In genomic region chr2:27073782-27074181, GRCh38 we compare ENCODE assay signal across 11 cellular contexts. TPM values are rescaled to one million over a fixed set of nuclear protein-coding genes. Genes with fewer than 3 reads are reported as not detected.
DNase-seq lines count a peak whose midpoint lies in the region; ATAC-seq and TF ChIP-seq lines count a peak whose summit lies in the region.
"Had no signal": no experiment of that assay in that cellular context is flagged by ENCODE, and none has a peak within 500 bp of the region (broad histone marks: within the 10 kb centered on the region; RNA-seq: fewer than 3 reads in every experiment).

No MANE protein-coding gene starts in this region.

- peaks cover 67% of the 10 kb centered on the region for H3K4me1 ChIP-seq in lower lobe of right lung
- H3K4me1 ChIP-seq in stomach: peaks cover 28 to 83% (median 66%) of the 10 kb centered on the region in 4 donors

- 26 to 49% (median 40%) methylated on average over 2 of the region's 2 CpGs for WGBS in stomach, 5 donors

- H3K4me3 Mint-ChIP-seq in activated CD4-positive, alpha-beta T cell treated with anti-CD3 and anti-CD28 coated beads for 36 hours: no peak overlapping the region
- H3K4me3 Mint-ChIP-seq in activated CD8-positive, alpha-beta T cell treated with anti-CD3 and anti-CD28 coated beads for 36 hours: no peak overlapping the region
- no peak overlapping the region for H3K4me3 Mint-ChIP-seq in chondrocyte (ENCODE audit: unreplicated experiment)

- no peaks in the 10 kb centered on the region for H3K9me3 ChIP-seq in lower lobe of right lung
- H3K9me3 ChIP-seq in stomach: no peaks in the 10 kb centered on the region
- H3K9me3 ChIP-seq: mucosa of descending colon had no signal

- CTCF ChIA-PET in activated CD4-positive, alpha-beta T cell treated with anti-CD3 and anti-CD28 coated beads for 36 hours (lab: Charles Lee): interaction anchor here (0.7 to 1.9 kb wide), 4 partner anchors 13 to 77 kb away, joined by 3 to 14 read pairs (median 3); partner anchors contain the start of gene KHK
- CTCF ChIA-PET in activated CD8-positive, alpha-beta T cell treated with anti-CD3 and anti-CD28 coated beads for 36 hours (lab: Charles Lee): interaction anchor here (0.6 to 4.9 kb wide), 6 partner anchors 8 to 1943 kb away, joined by 3 to 32 read pairs (median 4); partner anchors contain the start of genes AGBL5 and KHK

- H3K27me3 Mint-ChIP-seq in activated CD4-positive, alpha-beta T cell treated with anti-CD3 and anti-CD28 coated beads for 36 hours: no peaks in the 10 kb centered on the region
- no peaks in the 10 kb centered on the region for H3K27me3 Mint-ChIP-seq in activated CD8-positive, alpha-beta T cell treated with anti-CD3 and anti-CD28 coated beads for 36 hours
- H3K27me3 Mint-ChIP-seq in chondrocyte (ENCODE audit: low read depth): no peaks in the 10 kb centered on the region

- no peak for TF ChIP-seq EP300 in stomach (IDR thresholded peaks at IDR 0.05)

- DNase-seq in activated CD4-positive, alpha-beta T cell treated with anti-CD3 and anti-CD28 coated beads for 36 hours: no peak
- no peak for DNase-seq in activated CD4-positive, alpha-beta T cell treated with anti-CD3 and anti-CD28 coated beads, Interleukin-2, amount 50 U/mL, for 1 hour
- DNase-seq in activated CD8-positive, alpha-beta T cell treated with anti-CD3 and anti-CD28 coated beads for 36 hours: no peak
- DNase-seq in lower lobe of right lung: no peak
- no peak for DNase-seq in stomach
- DNase-seq in chondrocyte (ENCODE audit: low spot score): no peak
- no peak for DNase-seq in stimulated activated naive CD4-positive, alpha-beta T cell (lab: John Stamatoyannopoulos, UW)
- DNase-seq: DMS53, NCI-H1436 had no signal

- H3K27ac Mint-ChIP-seq in activated CD4-positive, alpha-beta T cell treated with anti-CD3 and anti-CD28 coated beads for 36 hours: peak overlapping the region; percentile 70
- peak overlapping the region; percentile 26 for H3K27ac Mint-ChIP-seq in activated CD8-positive, alpha-beta T cell treated with anti-CD3 and anti-CD28 coated beads for 36 hours
- no peak overlapping the region for H3K27ac Mint-ChIP-seq in chondrocyte (ENCODE audit: unreplicated experiment)

- H3K36me3 Mint-ChIP-seq in activated CD4-positive, alpha-beta T cell treated with anti-CD3 and anti-CD28 coated beads for 36 hours (ENCODE audit: low read depth): peaks cover 21% of the 10 kb centered on the region
- H3K36me3 Mint-ChIP-seq in activated CD8-positive, alpha-beta T cell treated with anti-CD3 and anti-CD28 coated beads for 36 hours (ENCODE audit: low read depth): peaks cover 17% of the 10 kb centered on the region
- H3K36me3 Mint-ChIP-seq in chondrocyte (ENCODE audit: low read depth): peaks cover 11% of the 10 kb centered on the region

- peak overlapping the region; percentile 7 for H3K27ac ChIP-seq in lower lobe of right lung
- H3K27ac ChIP-seq in stomach: peak overlapping the region; percentile 20 to 94 (median 92)

- TF ChIP-seq POLR2A in stomach (IDR thresholded peaks at IDR 0.05): no peak

- no peaks in the 10 kb centered on the region for H3K27me3 ChIP-seq in lower lobe of right lung (ENCODE audit: low read depth)
- H3K27me3 ChIP-seq in stomach: peaks cover 0 to 2% (median 0%) of the 10 kb centered on the region in 3 donors

- ATAC-seq in activated CD4-positive, alpha-beta T cell treated with anti-CD3 and anti-CD28 coated beads for 36 hours: no peak
- ATAC-seq in activated CD8-positive, alpha-beta T cell treated with anti-CD3 and anti-CD28 coated beads for 36 hours: no peak
- ATAC-seq in lower lobe of right lung (no peak), HG03139 (IDR thresholded peaks at IDR 0.05; ENCODE audit: unreplicated experiment) (no peak)
- ATAC-seq: mucosa of descending colon had no signal

- intact Hi-C loops in activated CD4-positive, alpha-beta T cell treated with anti-CD3 and anti-CD28 coated beads for 36 hours (cut with DNase I, micrococcal nuclease): loop anchor here in 1 of 2 experiments (5.0 to 10.0 kb wide), 2 partner anchors 726 to 1399 kb away; partner anchors contain the start of genes ADGRF3, DTNB and SELENOI
- intact Hi-C loops in activated CD8-positive, alpha-beta T cell treated with anti-CD3 and anti-CD28 coated beads for 36 hours (cut with micrococcal nuclease): no loop called here
- intact Hi-C loops in lower lobe of right lung (cut with DNase I): no loop called here
- intact Hi-C loops in stomach (cut with DNase I; ENCODE audit: low total_unique reads): no loop called here

- peaks cover 12% of the 10 kb centered on the region for H3K36me3 ChIP-seq in lower lobe of right lung
- H3K36me3 ChIP-seq in stomach: peaks cover 0 to 14% (median 11%) of the 10 kb centered on the region in 4 donors

- POLR2A ChIA-PET in activated CD4-positive, alpha-beta T cell treated with anti-CD3 and anti-CD28 coated beads for 36 hours (lab: Charles Lee): no interaction called here
- POLR2A ChIA-PET in activated CD8-positive, alpha-beta T cell treated with anti-CD3 and anti-CD28 coated beads for 36 hours (lab: Charles Lee): interaction anchor here (0.6 to 5.3 kb wide), 6 partner anchors 10 to 307 kb away, joined by 3 to 40 read pairs (median 6); partner anchors contain the start of genes AGBL5 and ZNF513

- peaks cover 67% of the 10 kb centered on the region for H3K4me1 Mint-ChIP-seq in activated CD4-positive, alpha-beta T cell treated with anti-CD3 and anti-CD28 coated beads for 36 hours
- peaks cover 62% of the 10 kb centered on the region for H3K4me1 Mint-ChIP-seq in activated CD8-positive, alpha-beta T cell treated with anti-CD3 and anti-CD28 coated beads for 36 hours (ENCODE audit: low read depth)
- H3K4me1 Mint-ChIP-seq in chondrocyte (ENCODE audit: low read depth): peaks cover 79% of the 10 kb centered on the region

- no peaks in the 10 kb centered on the region for H3K9me3 Mint-ChIP-seq in activated CD4-positive, alpha-beta T cell treated with anti-CD3 and anti-CD28 coated beads for 36 hours (ENCODE audit: low read depth)
- no peaks in the 10 kb centered on the region for H3K9me3 Mint-ChIP-seq in activated CD8-positive, alpha-beta T cell treated with anti-CD3 and anti-CD28 coated beads for 36 hours
- no peaks in the 10 kb centered on the region for H3K9me3 Mint-ChIP-seq in chondrocyte (ENCODE audit: low read depth)

- TF ChIP-seq CTCF in activated CD8-positive, alpha-beta T cell treated with anti-CD3 and anti-CD28 coated beads for 36 hours (IDR thresholded peaks at IDR 0.05): no peak
- TF ChIP-seq CTCF in lower lobe of right lung (IDR thresholded peaks at IDR 0.05): no peak
- no peak for TF ChIP-seq CTCF in stomach (IDR thresholded peaks at IDR 0.05)
- TF ChIP-seq CTCF in chondrocyte (IDR thresholded peaks at IDR 0.05): no peak

- H3K4me3 ChIP-seq in lower lobe of right lung: no peak overlapping the region
- no peak overlapping the region for H3K4me3 ChIP-seq in stomach
- H3K4me3 ChIP-seq: mucosa of descending colon had no signal

RNA-seq across cellular contexts. Expression of gene OST4, which starts 2.3 kb away (rescaled TPM):
- total RNA-seq in activated CD4-positive, alpha-beta T cell treated with anti-CD3 and anti-CD28 coated beads for 36 hours: 100 to 1,000 TPM; 305 to 406 TPM
- total RNA-seq in activated CD8-positive, alpha-beta T cell treated with anti-CD3 and anti-CD28 coated beads for 36 hours: 100 to 1,000 TPM; 257 to 262 TPM
- 243 TPM for total RNA-seq in lower lobe of right lung
- total RNA-seq in stomach: 100 to 1,000 TPM in 4 of 5 donors, 10 to 100 TPM in 1; 16.8 to 281 (median 134) TPM
- polyA plus RNA-seq in stomach: 100 to 1,000 TPM; 421 to 610 (median 506) TPM
- total RNA-seq in chondrocyte: 473 to 494 TPM (median 478 TPM) in 3 replicates

RNA-seq across cellular contexts. Expression of gene EMILIN1, which starts 4.6 kb away (rescaled TPM):
- total RNA-seq in activated CD4-positive, alpha-beta T cell treated with anti-CD3 and anti-CD28 coated beads for 36 hours: under 1 TPM; 0.40 to 0.46 TPM
- under 1 TPM; 0.61 to 0.63 TPM for total RNA-seq in activated CD8-positive, alpha-beta T cell treated with anti-CD3 and anti-CD28 coated beads for 36 hours
- total RNA-seq in lower lobe of right lung: 56.3 TPM
- total RNA-seq in stomach: 100 to 1,000 TPM in 2 of 5 donors, 10 to 100 TPM in 3; 17.5 to 208 (median 89.2) TPM
- 10 to 100 TPM; 19.6 to 53.1 (median 31.1) TPM for polyA plus RNA-seq in stomach
- total RNA-seq in chondrocyte: 180 to 235 TPM (median 182 TPM) in 3 replicates

RNA-seq across cellular contexts. Expression of gene KHK, which starts 12.8 kb away (rescaled TPM):
- total RNA-seq in activated CD4-positive, alpha-beta T cell treated with anti-CD3 and anti-CD28 coated beads for 36 hours: 10 to 100 TPM; 10.6 to 12.7 TPM
- 1 to 10 TPM; 6.7 to 9.5 TPM for total RNA-seq in activated CD8-positive, alpha-beta T cell treated with anti-CD3 and anti-CD28 coated beads for 36 hours
- total RNA-seq in lower lobe of right lung (5.1 TPM), stomach (10 to 100 TPM in 1 of 5 donors, 1 to 10 TPM in 3, not detected in 1; 1.3 to 18.2 (median 3.0) TPM), chondrocyte (1.2 to 1.9 TPM (median 1.3 TPM) in 3 replicates)
- polyA plus RNA-seq in stomach: 1 to 10 TPM; 3.5 to 5.9 (median 4.2) TPM

RNA-seq across cellular contexts. Expression of gene AGBL5, which starts 22.3 kb away (rescaled TPM):
- 10 to 100 TPM; 12.5 to 14.5 TPM for total RNA-seq in activated CD4-positive, alpha-beta T cell treated with anti-CD3 and anti-CD28 coated beads for 36 hours
- 10 to 100 TPM; 12.2 to 16.4 TPM for total RNA-seq in activated CD8-positive, alpha-beta T cell treated with anti-CD3 and anti-CD28 coated beads for 36 hours
- total RNA-seq in lower lobe of right lung (18.9 TPM), stomach (10 to 100 TPM in 3 of 5 donors, 1 to 10 TPM in 2; 7.8 to 29.0 (median 11.6) TPM), chondrocyte (14.0 to 31.8 TPM (median 16.3 TPM) in 3 replicates)
- polyA plus RNA-seq in stomach: 10 to 100 TPM; 11.5 to 16.6 (median 13.6) TPM

RNA-seq across cellular contexts. Expression of gene TMEM214, which starts 41.0 kb away (rescaled TPM):
- total RNA-seq in activated CD4-positive, alpha-beta T cell treated with anti-CD3 and anti-CD28 coated beads for 36 hours: 10 to 100 TPM; 54.1 to 69.1 TPM
- 10 to 100 TPM; 54.1 to 58.9 TPM for total RNA-seq in activated CD8-positive, alpha-beta T cell treated with anti-CD3 and anti-CD28 coated beads for 36 hours
- total RNA-seq in lower lobe of right lung (62.9 TPM), stomach (100 to 1,000 TPM in 2 of 5 donors, 10 to 100 TPM in 3; 30.1 to 206 (median 89.5) TPM), chondrocyte (107 to 166 TPM (median 110 TPM) in 3 replicates)
- polyA plus RNA-seq in stomach: 10 to 100 TPM; 17.1 to 35.1 (median 28.1) TPM

Comparison
In these comparisons a context has a peak if more than half of its experiments do, and no peak if none do; other contexts are left out.
1. RNA of gene EMILIN1, which starts 4.6 kb away (total RNA-seq): 180 to 235 TPM in chondrocyte, 17.5 to 208 TPM in stomach and 56.3 TPM in lower lobe of right lung (single experiment); 0.61 to 0.63 TPM in activated CD8-positive, alpha-beta T cell treated with anti-CD3 and anti-CD28 coated beads for 36 hours and 0.40 to 0.46 TPM in activated CD4-positive, alpha-beta T cell treated with anti-CD3 and anti-CD28 coated beads for 36 hours; every median in the first group is over 10 times any median in the second.